8 cellular contexts compared by ENCODE assay signal in the genomic region with DNA sequence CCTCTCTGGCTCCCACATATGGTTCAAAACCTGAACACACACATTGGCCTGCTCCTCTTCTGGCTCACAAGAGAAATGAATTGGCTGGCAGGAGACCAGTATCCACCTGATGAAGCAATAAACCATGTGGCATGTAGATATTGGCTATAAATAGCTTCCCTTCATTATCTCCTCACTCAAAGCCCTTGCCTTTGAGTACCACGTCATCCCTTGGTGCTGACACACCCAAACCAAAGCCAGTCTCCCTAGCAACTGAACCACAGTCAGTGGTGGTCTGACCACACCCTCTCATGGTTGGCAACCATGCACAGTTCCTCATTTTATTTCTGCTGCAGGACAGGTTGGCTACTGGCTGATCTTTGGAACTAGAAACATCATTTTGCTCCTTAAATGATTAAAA.
DNase-seq lines count a peak whose midpoint lies in the region; ATAC-seq, FAIRE-seq and TF ChIP-seq lines count a peak whose summit lies in the region.

No MANE protein-coding gene starts in this region.

- 0% methylated on average over 1 of the region's 1 CpG for WGBS in HepG2 (ENCODE audit: low lambda C conversion rate)

- no peaks in the 10 kb centered on the region for H3K4me1 ChIP-seq in HepG2 (ENCODE audit: insufficient read depth, low read length)

- ATAC-seq in HG03108 (IDR thresholded peaks at IDR 0.05; ENCODE audit: unreplicated experiment): peak; percentile 92
- ATAC-seq in HepG2: no peak

- no peaks in the 10 kb centered on the region for H3K36me3 ChIP-seq in HepG2 (replicated peaks in 1 of 2; ENCODE audit: control insufficient read depth in 1 of 2, insufficient read depth in 2 of 2, low read length in 2 of 2)

- no peaks in the 10 kb centered on the region for H3K79me2 ChIP-seq in HepG2 (ENCODE audit: insufficient read depth, low read length)

- POLR2A ChIA-PET in HepG2 (lab: Yijun Ruan, JAX): no interaction called here

- no peaks in the 10 kb centered on the region for H3K4me1 Mint-ChIP-seq in activated naive CD4-positive, alpha-beta T cell treated with anti-CD3 and anti-CD28 coated beads, Interleukin-2, amount 10 ng/mL, durations not matched to agents 7 days and 5 days

- H3K4me3 ChIP-seq in HepG2 (replicated peaks in 1 of 3; ENCODE audit: insufficient read depth in 1 of 3, low read depth in 2 of 3, low read length in 3 of 3): no peak overlapping the region

- no TSS peak for BruUV-seq in HepG2 (replicated peaks; lab: Mats Ljungman, UMichigan)

- no peak overlapping the region for H3K4me3 Mint-ChIP-seq in activated naive CD4-positive, alpha-beta T cell treated with anti-CD3 and anti-CD28 coated beads, Interleukin-2, amount 10 ng/mL, durations not matched to agents 7 days and 5 days

- H3K27me3 Mint-ChIP-seq in activated naive CD4-positive, alpha-beta T cell treated with anti-CD3 and anti-CD28 coated beads, Interleukin-2, amount 10 ng/mL, durations not matched to agents 7 days and 5 days: peaks cover 35% of the 10 kb centered on the region

- H3K9ac ChIP-seq in HepG2 (ENCODE audit: insufficient read depth, low read depth, low read length): no peak overlapping the region

- no peak for TF ChIP-seq RAD21 in HepG2 (CRISPR knock-in tag; IDR thresholded peaks at IDR 0.05)

- intact Hi-C loops in HepG2 (cut with micrococcal nuclease; ENCODE audit: unreplicated experiment): no loop called here

- no peak for FAIRE-seq in HepG2 (lab: Jason Lieb, UNC)

- H3K27ac Mint-ChIP-seq in activated naive CD4-positive, alpha-beta T cell treated with anti-CD3 and anti-CD28 coated beads, Interleukin-2, amount 10 ng/mL, durations not matched to agents 7 days and 5 days: no peak overlapping the region

- H3K4me2 ChIP-seq in HepG2 (ENCODE audit: low read depth, low read length): no peak overlapping the region

- TF ChIP-seq CTCF in HepG2 (CRISPR knock-in tag; IDR thresholded peaks at IDR 0.05): no peak

- CTCF ChIA-PET in activated naive CD4-positive, alpha-beta T cell treated with anti-CD3 and anti-CD28 coated beads, Interleukin-2, amount 10 ng/mL, durations not matched to agents 7 days and 5 days (lab: Charles Lee): no interaction called here
- CTCF ChIA-PET in HepG2 (lab: Yijun Ruan, JAX; ENCODE audit: low intra/inter-chr PET ratio, low total read pairs): no interaction called here

- no peak overlapping the region for H2AFZ ChIP-seq in HepG2 (ENCODE audit: low read length)

- H3K36me3 Mint-ChIP-seq in activated naive CD4-positive, alpha-beta T cell treated with anti-CD3 and anti-CD28 coated beads, Interleukin-2, amount 10 ng/mL, durations not matched to agents 7 days and 5 days: peaks cover 2% of the 10 kb centered on the region

- no peaks in the 10 kb centered on the region for H3K9me3 ChIP-seq in HepG2 (ENCODE audit: low read length)

- H3K27ac ChIP-seq in HepG2 (ENCODE audit: extremely low read length, insufficient read depth, low read length): no peak overlapping the region

- peak; percentile 72 for DNase-seq in activated naive CD4-positive, alpha-beta T cell treated with anti-CD3 and anti-CD28 coated beads, Interleukin-2, amount 10 ng/mL, durations not matched to agents 7 days and 5 days
- DNase-seq in activated naive CD4-positive, alpha-beta T cell (lab: John Stamatoyannopoulos, UW): no peak
- DNase-seq in SKM-1 (lab: John Stamatoyannopoulos, UW; ENCODE audit: unreplicated experiment) (peak; percentile 95), kidney tubule cell (ENCODE audit: low spot score) (peak; percentile 85), hippocampal formation (lab: John Stamatoyannopoulos, UW) (no peak), globus pallidus (ENCODE audit: low spot score) (no peak), HepG2 (ENCODE audit: low spot score) (no peak)

- TF ChIP-seq EP300 in HepG2 (IDR thresholded peaks at IDR 0.05; ENCODE audit: low read depth in 2 of 2, low read length in 2 of 2) (no peak), HepG2 (CRISPR knock-in tag; IDR thresholded peaks at IDR 0.05; ENCODE audit: borderline replicate concordance) (no peak)

- H3K27me3 ChIP-seq in HepG2 (ENCODE audit: control insufficient read depth in 1 of 2, insufficient read depth in 2 of 2, low read length in 2 of 2): no peaks in the 10 kb centered on the region

- TF ChIP-seq POLR2A in HepG2 (IDR thresholded peaks at IDR 0.05; ENCODE audit: insufficient read depth in 1 of 2, low read depth in 2 of 2, low read length in 2 of 2): no peak

- in situ Hi-C loops in HepG2 (cut with HindIII; ENCODE audit: extremely low pct_ligation_motif_present, low pct_unique_long_range_greater_than_20kb): no loop called here

- H3K9me3 Mint-ChIP-seq in activated naive CD4-positive, alpha-beta T cell treated with anti-CD3 and anti-CD28 coated beads, Interleukin-2, amount 10 ng/mL, durations not matched to agents 7 days and 5 days: peaks cover 16% of the 10 kb centered on the region

- H4K20me1 ChIP-seq in HepG2 (ENCODE audit: insufficient read depth, low read length): no peaks in the 10 kb centered on the region; the same call in 1 of the 2 replicates

TF ChIP-seq in HepG2, 621 proteins besides CTCF, POLR2A, EP300 and RAD21:
- no peak for TF ChIP-seq RELA (CRISPR knock-in tag; IDR thresholded peaks at IDR 0.05)
- no peak for TF ChIP-seq ZNF556 (CRISPR knock-in tag; IDR thresholded peaks at IDR 0.05; ENCODE audit: borderline replicate concordance)
- TF ChIP-seq, protein P1, sequence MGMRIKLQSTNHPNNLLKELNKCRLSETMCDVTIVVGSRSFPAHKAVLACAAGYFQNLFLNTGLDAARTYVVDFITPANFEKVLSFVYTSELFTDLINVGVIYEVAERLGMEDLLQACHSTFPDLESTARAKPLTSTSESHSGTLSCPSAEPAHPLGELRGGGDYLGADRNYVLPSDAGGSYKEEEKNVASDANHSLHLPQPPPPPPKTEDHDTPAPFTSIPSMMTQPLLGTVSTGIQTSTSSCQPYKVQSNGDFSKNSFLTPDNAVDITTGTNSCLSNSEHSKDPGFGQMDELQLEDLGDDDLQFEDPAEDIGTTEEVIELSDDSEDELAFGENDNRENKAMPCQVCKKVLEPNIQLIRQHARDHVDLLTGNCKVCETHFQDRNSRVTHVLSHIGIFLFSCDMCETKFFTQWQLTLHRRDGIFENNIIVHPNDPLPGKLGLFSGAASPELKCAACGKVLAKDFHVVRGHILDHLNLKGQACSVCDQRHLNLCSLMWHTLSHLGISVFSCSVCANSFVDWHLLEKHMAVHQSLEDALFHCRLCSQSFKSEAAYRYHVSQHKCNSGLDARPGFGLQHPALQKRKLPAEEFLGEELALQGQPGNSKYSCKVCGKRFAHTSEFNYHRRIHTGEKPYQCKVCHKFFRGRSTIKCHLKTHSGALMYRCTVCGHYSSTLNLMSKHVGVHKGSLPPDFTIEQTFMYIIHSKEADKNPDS (CRISPR knock-in tag; IDR thresholded peaks at IDR 0.05): no peak
- no peak for TF ChIP-seq SOX5 (CRISPR knock-in tag; IDR thresholded peaks at IDR 0.05; ENCODE audit: borderline replicate concordance)
- TF ChIP-seq NR1H2 (CRISPR knock-in tag; IDR thresholded peaks at IDR 0.05; ENCODE audit: borderline replicate concordance, low read depth): no peak
TF ChIP-seq in HepG2: peak in this region for 0.

Comparison
In these comparisons a context has a peak if more than half of its experiments do, and no peak if none do; other contexts are left out.
1. DNase-seq: peak in activated naive CD4-positive, alpha-beta T cell treated with anti-CD3 and anti-CD28 coated beads, Interleukin-2, amount 10 ng/mL, durations not matched to agents 7 days and 5 days (single experiment), SKM-1 (single experiment) and kidney tubule cell (single experiment); none in activated naive CD4-positive, alpha-beta T cell (0 of 4), hippocampal formation (0 of 2), globus pallidus (single experiment) and HepG2 (single experiment).